11 cellular contexts compared by ENCODE assay signal in the genomic region with DNA sequence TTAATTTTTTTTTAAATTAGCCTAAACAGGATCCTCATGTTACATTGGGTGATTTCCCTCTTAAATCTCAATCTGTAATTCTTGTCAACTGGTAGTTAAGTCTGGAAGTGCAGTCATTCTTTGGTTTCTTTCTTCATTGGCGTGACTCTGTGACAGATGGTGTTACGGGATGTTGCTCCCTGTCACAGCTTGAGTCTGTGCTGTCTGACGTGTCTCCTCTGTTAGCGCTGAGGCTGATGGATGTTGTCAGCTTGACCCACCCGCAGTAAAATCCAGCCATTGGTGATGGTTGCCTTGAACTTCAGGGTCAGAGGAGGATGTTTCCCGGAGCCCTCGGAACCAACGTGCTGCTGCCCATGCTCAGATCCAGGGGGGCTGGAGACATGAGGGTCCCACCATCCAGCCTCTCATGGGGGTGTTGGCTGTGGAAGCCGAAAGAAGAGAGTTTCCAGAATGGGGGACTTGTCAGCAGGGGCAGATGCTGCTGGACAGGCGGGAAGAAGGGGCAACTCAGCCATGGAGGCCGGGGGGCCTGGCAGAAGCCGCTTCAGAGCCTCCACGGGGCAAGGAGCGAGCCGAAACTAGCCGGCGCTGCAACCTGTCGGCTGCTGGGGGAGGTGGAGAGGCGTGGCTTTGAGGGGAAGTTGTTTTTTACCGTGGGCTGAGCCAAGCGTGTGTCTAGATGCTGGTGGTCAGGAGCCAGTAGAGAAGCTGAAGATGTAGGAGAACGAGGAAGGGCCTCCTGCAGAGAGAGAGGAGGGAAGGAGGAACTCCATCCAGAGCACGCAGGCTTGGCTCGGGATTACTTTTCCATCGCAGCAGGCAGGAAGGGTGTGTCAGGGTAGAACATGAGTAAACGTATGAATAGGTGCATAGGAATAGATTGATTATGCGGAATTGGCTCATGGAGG. TPM values are rescaled to one million over a fixed set of nuclear protein-coding genes. Genes with fewer than 3 reads are reported as not detected.
DNase-seq lines count a peak whose midpoint lies in the region; ATAC-seq, FAIRE-seq and TF ChIP-seq lines count a peak whose summit lies in the region.
"Had no signal": no experiment of that assay in that cellular context is flagged by ENCODE, and none has a peak within 500 bp of the region (broad histone marks: within the 10 kb centered on the region; RNA-seq: fewer than 3 reads in every experiment).

No MANE protein-coding gene starts in this region.

- no peak overlapping the region for H3K4me2 ChIP-seq in HepG2 (ENCODE audit: low read depth, low read length)

- no peaks in the 10 kb centered on the region for H3K9me3 ChIP-seq in HepG2 (ENCODE audit: low read length)
- H3K9me3 ChIP-seq in transverse colon: no peaks in the 10 kb centered on the region
- H3K9me3 ChIP-seq in tibial nerve: no peaks in the 10 kb centered on the region

- no peak for TF ChIP-seq POLR2A in HepG2 (IDR thresholded peaks at IDR 0.05; ENCODE audit: insufficient read depth in 1 of 2, low read depth in 2 of 2, low read length in 2 of 2)
- no peak for TF ChIP-seq POLR2A in transverse colon (IDR thresholded peaks at IDR 0.05)
- no peak for TF ChIP-seq POLR2A in tibial nerve (IDR thresholded peaks at IDR 0.05)

- peaks cover 20% of the 10 kb centered on the region for H3K36me3 Mint-ChIP-seq in activated T-cell treated with anti-CD3 and anti-CD28 coated beads, Interleukin-2, amount 50 U/mL, for 4 hours (ENCODE audit: insufficient read depth)
- peaks cover 0 to 21% of the 10 kb centered on the region in 2 donors for H3K36me3 Mint-ChIP-seq in activated naive CD4-positive, alpha-beta T cell treated with anti-CD3 and anti-CD28 coated beads, Interleukin-2, amount 50 U/mL, for 72 hours

- TF ChIP-seq CTCF in HepG2 (CRISPR knock-in tag; IDR thresholded peaks at IDR 0.05) (no peak), transverse colon (IDR thresholded peaks at IDR 0.05) (no peak), tibial nerve (IDR thresholded peaks at IDR 0.05) (no peak)

- no peak overlapping the region for H3K27ac ChIP-seq in HepG2 (ENCODE audit: extremely low read length, insufficient read depth, low read length)
- H3K27ac ChIP-seq in transverse colon: peak overlapping the region; percentile 76 to 87 (median 83)
- H3K27ac ChIP-seq in tibial nerve: peak overlapping the region in 2 of 4 donors; percentile 26 to 27

- intact Hi-C loops in HepG2 (cut with micrococcal nuclease; ENCODE audit: unreplicated experiment): loop anchor here (1.0 kb wide), 1 partner anchor 38 kb away; no protein-coding TSS in a partner anchor
- intact Hi-C loops in transverse colon (cut with DNase I; ENCODE audit: low total_unique reads): no loop called here

- H3K4me1 ChIP-seq in HepG2 (ENCODE audit: insufficient read depth, low read length) (peaks cover 23% of the 10 kb centered on the region), transverse colon (peaks cover 14 to 48% (median 41%) of the 10 kb centered on the region in 4 donors), tibial nerve (peaks cover 0 to 52% (median 21%) of the 10 kb centered on the region in 4 donors)

- H3K36me3 ChIP-seq in HepG2 (replicated peaks in 1 of 2; ENCODE audit: control insufficient read depth in 1 of 2, insufficient read depth in 2 of 2, low read length in 2 of 2) (peaks cover 6 to 23% of the 10 kb centered on the region in 2 experiments; a peak in 4 of 5 replicates), transverse colon (peaks cover 0 to 5% (median 2%) of the 10 kb centered on the region in 4 donors), tibial nerve (peaks cover 0 to 57% (median 3%) of the 10 kb centered on the region in 3 donors)

- H3K27ac Mint-ChIP-seq in activated naive CD4-positive, alpha-beta T cell treated with anti-CD3 and anti-CD28 coated beads, Interleukin-2, amount 50 U/mL, for 72 hours: peak overlapping the region; percentile 3 to 66

- POLR2A ChIA-PET in HepG2 (lab: Yijun Ruan, JAX): no interaction called here

- H4K20me1 ChIP-seq in HepG2 (ENCODE audit: insufficient read depth, low read length): peaks cover 5% of the 10 kb centered on the region

- DNase-seq in activated T-cell treated with anti-CD3 and anti-CD28 coated beads, Interleukin-2, amount 50 U/mL, for 4 hours: no peak
- no peak for DNase-seq in activated T-cell treated with anti-CD3 and anti-CD28 coated beads, Interleukin-2, amount 50 U/mL, for 48 hours
- DNase-seq in activated naive CD4-positive, alpha-beta T cell treated with anti-CD3 and anti-CD28 coated beads, Interleukin-2, amount 50 U/mL, for 72 hours (ENCODE audit: low spot score in 2 of 2): no peak
- DNase-seq in HepG2 (ENCODE audit: low spot score) (no peak), transverse colon (peak; percentile 32), dedifferentiated amniotic fluid mesenchymal stem cell (ENCODE audit: extremely low spot score) (no peak), tibial nerve (ENCODE audit: low spot score in 2 of 2) (no peak)
- DNase-seq: activated CD4-positive, alpha-beta T cell treated with anti-CD3 and anti-CD28 coated beads, Interleukin-2, amount 50 U/mL, for 48 hours; NCI-H748 treated with DMSO at 0.1 percent for 48 hours; occipital lobe had no signal

- no peak for ATAC-seq in activated T-cell treated with anti-CD3 and anti-CD28 coated beads, Interleukin-2, amount 50 U/mL, for 4 hours
- no peak for ATAC-seq in activated naive CD4-positive, alpha-beta T cell treated with anti-CD3 and anti-CD28 coated beads, Interleukin-2, amount 50 U/mL, for 72 hours
- ATAC-seq in HepG2: peak; percentile 36
- ATAC-seq in GM21367 (IDR thresholded peaks at IDR 0.05; ENCODE audit: unreplicated experiment): no peak

- CTCF ChIA-PET in HepG2 (lab: Yijun Ruan, JAX; ENCODE audit: low intra/inter-chr PET ratio, low total read pairs): no interaction called here

- TF ChIP-seq EP300 in HepG2 (IDR thresholded peaks at IDR 0.05; ENCODE audit: low read depth in 2 of 2, low read length in 2 of 2): no peak
- no peak for TF ChIP-seq EP300 in HepG2 (CRISPR knock-in tag; IDR thresholded peaks at IDR 0.05; ENCODE audit: borderline replicate concordance)
- no peak for TF ChIP-seq EP300 in transverse colon (IDR thresholded peaks at IDR 0.05; ENCODE audit: low read depth)
- TF ChIP-seq EP300 in tibial nerve (IDR thresholded peaks at IDR 0.05): no peak

- H3K4me3 Mint-ChIP-seq in activated T-cell treated with anti-CD3 and anti-CD28 coated beads, Interleukin-2, amount 50 U/mL, for 4 hours: peak overlapping the region; percentile 40

- H3K4me1 Mint-ChIP-seq in activated T-cell treated with anti-CD3 and anti-CD28 coated beads, Interleukin-2, amount 50 U/mL, for 4 hours (ENCODE audit: low read depth): peaks cover 52% of the 10 kb centered on the region

- no peak overlapping the region for H2AFZ ChIP-seq in HepG2 (ENCODE audit: low read length)

- BruUV-seq in HepG2 (replicated peaks; lab: Mats Ljungman, UMichigan): no TSS peak

- FAIRE-seq in HepG2 (lab: Jason Lieb, UNC): no peak

- WGBS in HepG2 (ENCODE audit: low lambda C conversion rate): 90% methylated on average over 27 of the region's 27 CpGs
- WGBS in transverse colon (ENCODE audit: low coverage in 1 of 2), 2 donors: 71 to 72% methylated on average over 6 to 27 of the region's 27 CpGs
- 81 to 85% methylated on average over 27 of the region's 27 CpGs for WGBS in tibial nerve, 2 donors

- no peak overlapping the region for H3K9ac ChIP-seq in HepG2 (ENCODE audit: insufficient read depth, low read depth, low read length)

- no peak for TF ChIP-seq RAD21 in HepG2 (CRISPR knock-in tag; IDR thresholded peaks at IDR 0.05)

- H3K4me3 ChIP-seq in HepG2 (replicated peaks in 1 of 3; ENCODE audit: insufficient read depth in 1 of 3, low read depth in 2 of 3, low read length in 3 of 3): no peak overlapping the region
- H3K4me3 ChIP-seq in transverse colon: no peak overlapping the region
- no peak overlapping the region for H3K4me3 ChIP-seq in tibial nerve

- in situ Hi-C loops in HepG2 (cut with HindIII; ENCODE audit: extremely low pct_ligation_motif_present, low pct_unique_long_range_greater_than_20kb) (no loop called here), transverse colon (cut with MboI; ENCODE audit: low pct_ligation_motif_present in 1 of 4, low pct_unique_long_range_greater_than_20kb in 1 of 4, low sequenced_read_pairs in 3 of 4) (no loop called here)

- H3K27me3 ChIP-seq in HepG2 (ENCODE audit: control insufficient read depth in 1 of 2, insufficient read depth in 2 of 2, low read length in 2 of 2): no peaks in the 10 kb centered on the region
- no peaks in the 10 kb centered on the region for H3K27me3 ChIP-seq in transverse colon
- H3K27me3 ChIP-seq in tibial nerve: no peaks in the 10 kb centered on the region

- no peaks in the 10 kb centered on the region for H3K9me3 Mint-ChIP-seq in activated T-cell treated with anti-CD3 and anti-CD28 coated beads, Interleukin-2, amount 50 U/mL, for 4 hours
- no peaks in the 10 kb centered on the region for H3K9me3 Mint-ChIP-seq in activated naive CD4-positive, alpha-beta T cell treated with anti-CD3 and anti-CD28 coated beads, Interleukin-2, amount 50 U/mL, for 72 hours

- no peaks in the 10 kb centered on the region for H3K27me3 Mint-ChIP-seq in activated T-cell treated with anti-CD3 and anti-CD28 coated beads, Interleukin-2, amount 50 U/mL, for 4 hours (ENCODE audit: low read depth)

- H3K79me2 ChIP-seq in HepG2 (ENCODE audit: insufficient read depth, low read length): peaks cover 61% of the 10 kb centered on the region

RNA-seq across cellular contexts. Expression of a gene that starts 3.5 kb away (rescaled TPM):
- 10 to 100 TPM; 61.5 to 69.1 (median 63.0) TPM for total RNA-seq in activated T-cell treated with anti-CD3 and anti-CD28 coated beads, Interleukin-2, amount 50 U/mL, for 4 hours
- 100 to 1,000 TPM; 106 to 109 TPM for total RNA-seq in activated naive CD4-positive, alpha-beta T cell treated with anti-CD3 and anti-CD28 coated beads, Interleukin-2, amount 50 U/mL, for 72 hours
- 23.2 and 47.0 TPM in 2 replicates for total RNA-seq in HepG2 (2016; rRNA removed; fragmentation: Illumina TruSeq; extraction: Trizol)
- total RNA-seq in HepG2 (2016; cell fraction: cytosol; rRNA removed; fragmentation: Illumina TruSeq; extraction: Trizol; ENCODE audit: low read depth): 20.5 and 20.8 TPM in 2 replicates
- total RNA-seq in HepG2 (2016; cell fraction: insoluble cytoplasmic fraction; rRNA removed; fragmentation: Illumina TruSeq; extraction: Trizol): 23.7 and 48.5 TPM in 2 replicates
- 17.9 and 19.0 TPM in 2 replicates for total RNA-seq in HepG2 (2016; cell fraction: membrane; rRNA removed; fragmentation: Illumina TruSeq; extraction: Trizol)
- total RNA-seq in HepG2 (2016; cell fraction: nucleus; rRNA removed; fragmentation: Illumina TruSeq; extraction: Trizol): 73.3 and 80.7 TPM in 2 replicates
- polyA plus RNA-seq in HepG2 (2011; rRNA removed): 126 and 140 TPM in 2 replicates
- polyA plus RNA-seq in HepG2 (2011; cell fraction: cytosol; rRNA removed): 172 and 209 TPM in 2 replicates
- 652 and 741 TPM in 2 replicates for polyA plus RNA-seq in HepG2 (2011; cell fraction: nucleus; rRNA removed)
- polyA plus RNA-seq in HepG2 (2012): 71.5 and 75.9 TPM in 2 replicates
- 8.3 and 11.8 TPM in 2 replicates for polyA plus RNA-seq in HepG2 (2016; cell fraction: cytosol; fragmentation: Illumina TruSeq; extraction: Trizol; ENCODE audit: low read depth)
- polyA plus RNA-seq in HepG2 (2016; cell fraction: insoluble cytoplasmic fraction; fragmentation: Illumina TruSeq; extraction: Trizol; ENCODE audit: low read depth): 18.4 and 20.2 TPM in 2 replicates
- 7.5 and 9.3 TPM in 2 replicates for polyA plus RNA-seq in HepG2 (2016; cell fraction: membrane; fragmentation: Illumina TruSeq; extraction: Trizol; ENCODE audit: low read depth)
- 160 and 177 TPM in 2 replicates for polyA plus RNA-seq in HepG2 (2016; cell fraction: nucleus; fragmentation: Illumina TruSeq; extraction: Trizol; ENCODE audit: insufficient read depth, low read depth)
- 212 and 267 TPM in 2 replicates for polyA minus RNA-seq in HepG2 (2011; rRNA and poly(A)+ RNA removed; ENCODE audit: low replicate concordance)
- polyA minus RNA-seq in HepG2 (2011; cell fraction: cytosol; rRNA and poly(A)+ RNA removed): 55.5 and 58.0 TPM in 2 replicates
- 208 and 210 TPM in 2 replicates for polyA minus RNA-seq in HepG2 (2011; cell fraction: nucleus; rRNA and poly(A)+ RNA removed)
- total RNA-seq in transverse colon: 100 to 1,000 TPM in 3 of 4 donors, 10 to 100 TPM in 1; 92.7 to 569 (median 162) TPM
- total RNA-seq in tibial nerve: 100 to 1,000 TPM; 243 to 263 (median 244) TPM

RNA-seq across cellular contexts. Expression of a gene that starts 40.6 kb away (rescaled TPM):
- total RNA-seq in activated T-cell treated with anti-CD3 and anti-CD28 coated beads, Interleukin-2, amount 50 U/mL, for 4 hours: 10 to 100 TPM; 47.9 to 55.3 (median 52.1) TPM
- 10 to 100 TPM; 32.5 to 34.1 TPM for total RNA-seq in activated naive CD4-positive, alpha-beta T cell treated with anti-CD3 and anti-CD28 coated beads, Interleukin-2, amount 50 U/mL, for 72 hours
- 28.2 and 31.6 TPM in 2 replicates for total RNA-seq in HepG2 (2016; rRNA removed; fragmentation: Illumina TruSeq; extraction: Trizol)
- total RNA-seq in HepG2 (2016; cell fraction: cytosol; rRNA removed; fragmentation: Illumina TruSeq; extraction: Trizol; ENCODE audit: low read depth): 7.8 and 8.0 TPM in 2 replicates
- total RNA-seq in HepG2 (2016; cell fraction: insoluble cytoplasmic fraction; rRNA removed; fragmentation: Illumina TruSeq; extraction: Trizol): 27.8 and 31.5 TPM in 2 replicates
- 18.9 and 22.1 TPM in 2 replicates for total RNA-seq in HepG2 (2016; cell fraction: membrane; rRNA removed; fragmentation: Illumina TruSeq; extraction: Trizol)
- total RNA-seq in HepG2 (2016; cell fraction: nucleus; rRNA removed; fragmentation: Illumina TruSeq; extraction: Trizol): 26.6 and 28.2 TPM in 2 replicates
- 35.2 and 44.4 TPM in 2 replicates for polyA plus RNA-seq in HepG2 (2011; rRNA removed)
- 32.6 and 49.3 TPM in 2 replicates for polyA plus RNA-seq in HepG2 (2011; cell fraction: cytosol; rRNA removed)
- 186 and 201 TPM in 2 replicates for polyA plus RNA-seq in HepG2 (2011; cell fraction: nucleus; rRNA removed)
- polyA plus RNA-seq in HepG2 (2012): 33.0 and 39.4 TPM in 2 replicates
- polyA plus RNA-seq in HepG2 (2016; cell fraction: cytosol; fragmentation: Illumina TruSeq; extraction: Trizol; ENCODE audit: low read depth): 13.8 and 16.4 TPM in 2 replicates
- polyA plus RNA-seq in HepG2 (2016; cell fraction: insoluble cytoplasmic fraction; fragmentation: Illumina TruSeq; extraction: Trizol; ENCODE audit: low read depth): 49.1 and 51.2 TPM in 2 replicates
- polyA plus RNA-seq in HepG2 (2016; cell fraction: membrane; fragmentation: Illumina TruSeq; extraction: Trizol; ENCODE audit: low read depth): 21.9 and 26.3 TPM in 2 replicates
- 111 and 112 TPM in 2 replicates for polyA plus RNA-seq in HepG2 (2016; cell fraction: nucleus; fragmentation: Illumina TruSeq; extraction: Trizol; ENCODE audit: insufficient read depth, low read depth)
- polyA minus RNA-seq in HepG2 (2011; rRNA and poly(A)+ RNA removed; ENCODE audit: low replicate concordance): 16.3 and 17.4 TPM in 2 replicates
- polyA minus RNA-seq in HepG2 (2011; cell fraction: cytosol; rRNA and poly(A)+ RNA removed): 9.7 and 12.6 TPM in 2 replicates
- 19.2 and 26.4 TPM in 2 replicates for polyA minus RNA-seq in HepG2 (2011; cell fraction: nucleus; rRNA and poly(A)+ RNA removed)
- total RNA-seq in transverse colon: 100 to 1,000 TPM in 2 of 4 donors, 10 to 100 TPM in 2; 49.4 to 116 (median 85.2) TPM
- 10 to 100 TPM; 29.8 to 50.2 (median 38.3) TPM for total RNA-seq in tibial nerve
